Comparison of ENCODE assay signal across 7 cellular contexts in genomic region chr6:57471314-57471864, GRCh38.
DNase-seq lines count a peak whose midpoint lies in the region; FAIRE-seq and TF ChIP-seq lines count a peak whose summit lies in the region.
"Not testable (repeated sequence)": the region's sequence is repeated elsewhere in the genome, so short reads cannot be mapped to it uniquely, and the experiment has no call there.

No MANE protein-coding gene starts in this region.

- H3K27me3 ChIP-seq in neural progenitor cell: not testable (repeated sequence)

- not testable (repeated sequence) for H3K4me1 Mint-ChIP-seq in activated CD4-positive, alpha-beta memory T cell treated with anti-CD3 and anti-CD28 coated beads for 36 hours (ENCODE audit: low read depth)
- peaks cover 17% of the 10 kb centered on the region for H3K4me1 Mint-ChIP-seq in neural progenitor cell

- not testable (repeated sequence) for H3K27me3 Mint-ChIP-seq in activated CD4-positive, alpha-beta memory T cell treated with anti-CD3 and anti-CD28 coated beads for 36 hours; neural progenitor cell (ENCODE audit: insufficient read depth, low read depth)

- not testable (repeated sequence) for H3K9ac ChIP-seq in neural progenitor cell

- peak overlapping the region; percentile 29 for H3K27ac ChIP-seq in neural progenitor cell

- FAIRE-seq in H54 (lab: Jason Lieb, UNC) (peak; percentile 55), HTR-8/SVneo (lab: Jason Lieb, UNC) (peak; percentile 57)

- H3K4me2 ChIP-seq in neural progenitor cell: peak overlapping the region; percentile 13

- not testable (repeated sequence) for H3K36me3 Mint-ChIP-seq in activated CD4-positive, alpha-beta memory T cell treated with anti-CD3 and anti-CD28 coated beads for 36 hours; neural progenitor cell

- H2AFZ ChIP-seq in neural progenitor cell (replicated peaks): not testable (repeated sequence)

- POLR2A ChIA-PET in activated CD4-positive, alpha-beta memory T cell treated with anti-CD3 and anti-CD28 coated beads for 36 hours (lab: Charles Lee): not testable (repeated sequence)

- not testable (repeated sequence) for H3K4me3 ChIP-seq in neural progenitor cell

- peak; percentile 50 for DNase-seq in Caki2 (ENCODE audit: low read depth)
- not testable (repeated sequence) for DNase-seq in H54 (ENCODE audit: insufficient read length, low spot score); HTR-8/SVneo (ENCODE audit: insufficient read length, low spot score); activated CD4-positive, alpha-beta memory T cell treated with anti-CD3 and anti-CD28 coated beads for 36 hours; neural progenitor cell (ENCODE audit: low spot score)
- DNase-seq in NCI-H345 treated with DMSO at 0.1 percent for 48 hours (lab: John Stamatoyannopoulos, UW; ENCODE audit: unreplicated experiment): peak; percentile 1
- peak; percentile 15 for DNase-seq in left kidney (ENCODE audit: low read depth, low spot score)

- not testable (repeated sequence) for TF ChIP-seq CTCF in neural progenitor cell (IDR thresholded peaks at IDR 0.05)

- H3K4me3 Mint-ChIP-seq in activated CD4-positive, alpha-beta memory T cell treated with anti-CD3 and anti-CD28 coated beads for 36 hours; neural progenitor cell: not testable (repeated sequence)

- peaks cover 44% of the 10 kb centered on the region for H3K79me2 ChIP-seq in neural progenitor cell (ENCODE audit: low read depth)

- not testable (repeated sequence) for TF ChIP-seq POLR2A in H54 (IDR thresholded peaks at IDR 0.05; ENCODE audit: low read depth, low read length)

- H3K27ac Mint-ChIP-seq in activated CD4-positive, alpha-beta memory T cell treated with anti-CD3 and anti-CD28 coated beads for 36 hours: peak overlapping the region; percentile 50
- not testable (repeated sequence) for H3K27ac Mint-ChIP-seq in neural progenitor cell

- intact Hi-C loops in activated CD4-positive, alpha-beta memory T cell treated with anti-CD3 and anti-CD28 coated beads for 36 hours (cut with micrococcal nuclease): not testable (repeated sequence)

- H3K9me3 ChIP-seq in neural progenitor cell (ENCODE audit: low read depth): not testable (repeated sequence)

- in situ Hi-C loops in Caki2 (cut with HindIII; ENCODE audit: low pct_unique_long_range_greater_than_20kb, low sequenced_read_pairs): not testable (repeated sequence)

- H3K9me3 Mint-ChIP-seq in activated CD4-positive, alpha-beta memory T cell treated with anti-CD3 and anti-CD28 coated beads for 36 hours; neural progenitor cell: not testable (repeated sequence)

- CTCF ChIA-PET in activated CD4-positive, alpha-beta memory T cell treated with anti-CD3 and anti-CD28 coated beads for 36 hours (lab: Charles Lee): not testable (repeated sequence)

- H3K4me1 ChIP-seq in neural progenitor cell: peaks cover 39% of the 10 kb centered on the region

- peaks cover 20% of the 10 kb centered on the region for H3F3A ChIP-seq in neural progenitor cell (ENCODE audit: low read depth)

- not testable (repeated sequence) for H4K20me1 ChIP-seq in neural progenitor cell (ENCODE audit: low read depth)

- not testable (repeated sequence) for H3K36me3 ChIP-seq in neural progenitor cell
